ENCODE assay signal across 28 cellular contexts in genomic region chr18:25531207-25531606, GRCh38.
"Had no signal": no experiment of that assay in that cellular context is flagged by ENCODE, and none has a peak within 500 bp of the region (broad histone marks: within the 10 kb centered on the region; RNA-seq: fewer than 3 reads in every experiment).

No MANE protein-coding gene starts in this region.

- H3K27me3 ChIP-seq: brain microvascular endothelial cell had no signal

- H3K4me3 Mint-ChIP-seq: activated CD4-positive, alpha-beta memory T cell treated with anti-CD3 and anti-CD28 coated beads for 36 hours; activated CD4-positive, alpha-beta T cell treated with anti-CD3 and anti-CD28 coated beads for 36 hours; activated CD4-positive, alpha-beta T cell treated with anti-CD3 and anti-CD28 coated beads, Interleukin-2, amount 10 ng/mL, durations not matched to agents 24 days and 14 days; activated CD8-positive, alpha-beta memory T cell treated with anti-CD3 and anti-CD28 coated beads, Interleukin-2, amount 10 ng/mL, durations not matched to agents 7 days and 5 days; activated CD8-positive, alpha-beta T cell treated with anti-CD3 and anti-CD28 coated beads, Interleukin-2, amount 10 ng/mL, durations not matched to agents 7 days and 5 days; activated naive CD8-positive, alpha-beta T cell; activated T-cell treated with anti-CD3 and anti-CD28 coated beads, Interleukin-2, amount 50 U/mL, for 4 hours; activated T-helper 17 cell treated with anti-CD3 and anti-CD28 coated beads, Interleukin-2, amount 50 U/mL, for 72 hours; central memory CD8-positive, alpha-beta T cell; dendritic cell treated with granulocyte-macrophage colony-stimulating factor and Interleukin-4, amounts not matched to agents 40 ng/mL and 50 ng/mL, for 4 days; endodermal cell had no signal

- H3K27me3 Mint-ChIP-seq: activated CD4-positive, alpha-beta memory T cell treated with anti-CD3 and anti-CD28 coated beads for 36 hours; activated CD4-positive, alpha-beta T cell treated with anti-CD3 and anti-CD28 coated beads, Interleukin-2, amount 10 ng/mL, durations not matched to agents 24 days and 14 days; activated CD8-positive, alpha-beta memory T cell treated with anti-CD3 and anti-CD28 coated beads, Interleukin-2, amount 10 ng/mL, durations not matched to agents 7 days and 5 days; activated naive CD8-positive, alpha-beta T cell; central memory CD8-positive, alpha-beta T cell; dendritic cell treated with granulocyte-macrophage colony-stimulating factor and Interleukin-4, amounts not matched to agents 40 ng/mL and 50 ng/mL, for 4 days had no signal

- H3K27ac Mint-ChIP-seq: activated CD4-positive, alpha-beta memory T cell treated with anti-CD3 and anti-CD28 coated beads for 36 hours; activated CD4-positive, alpha-beta T cell treated with anti-CD3 and anti-CD28 coated beads for 36 hours; activated CD4-positive, alpha-beta T cell treated with anti-CD3 and anti-CD28 coated beads, Interleukin-2, amount 10 ng/mL, durations not matched to agents 24 days and 14 days; activated CD8-positive, alpha-beta memory T cell treated with anti-CD3 and anti-CD28 coated beads, Interleukin-2, amount 10 ng/mL, durations not matched to agents 7 days and 5 days; activated CD8-positive, alpha-beta T cell treated with anti-CD3 and anti-CD28 coated beads, Interleukin-2, amount 10 ng/mL, durations not matched to agents 7 days and 5 days; activated naive CD8-positive, alpha-beta T cell; activated T-helper 17 cell treated with anti-CD3 and anti-CD28 coated beads, Interleukin-2, amount 50 U/mL, for 72 hours; dendritic cell treated with granulocyte-macrophage colony-stimulating factor and Interleukin-4, amounts not matched to agents 40 ng/mL and 50 ng/mL, for 4 days; endodermal cell had no signal

- H3K9me3 Mint-ChIP-seq: dendritic cell treated with granulocyte-macrophage colony-stimulating factor and Interleukin-4, amounts not matched to agents 40 ng/mL and 50 ng/mL, for 4 days had no signal

- H3K36me3 ChIP-seq: brain microvascular endothelial cell had no signal

- ATAC-seq: activated CD4-positive, alpha-beta T cell treated with anti-CD3 and anti-CD28 coated beads for 36 hours; activated CD8-positive, alpha-beta memory T cell treated with anti-CD3 and anti-CD28 coated beads, Interleukin-2, amount 10 ng/mL, durations not matched to agents 7 days and 5 days; activated CD8-positive, alpha-beta T cell treated with anti-CD3 and anti-CD28 coated beads, Interleukin-2, amount 10 ng/mL, durations not matched to agents 7 days and 5 days; activated T-cell treated with anti-CD3 and anti-CD28 coated beads, Interleukin-2, amount 50 U/mL, for 4 hours; activated T-helper 17 cell treated with anti-CD3 and anti-CD28 coated beads, Interleukin-2, amount 50 U/mL, for 72 hours; esophagus mucosa had no signal

- DNase-seq: activated CD4-positive, alpha-beta memory T cell treated with anti-CD3 and anti-CD28 coated beads for 36 hours; activated CD4-positive, alpha-beta T cell treated with anti-CD3 and anti-CD28 coated beads for 36 hours; activated CD4-positive, alpha-beta T cell treated with anti-CD3 and anti-CD28 coated beads, Interleukin-2, amount 10 ng/mL, durations not matched to agents 24 days and 14 days; activated CD4-positive, CD25-positive, alpha-beta regulatory T cell; activated CD4-positive, CD25-positive, alpha-beta regulatory T cell treated with anti-CD3 and anti-CD28 coated beads, Interleukin-2, amount 50 U/mL, for 72 hours; activated CD8-positive, alpha-beta memory T cell treated with anti-CD3 and anti-CD28 coated beads, Interleukin-2, amount 10 ng/mL, durations not matched to agents 7 days and 5 days; activated CD8-positive, alpha-beta memory T cell treated with anti-CD3 and anti-CD28 coated beads, Interleukin-2, amount 50 U/mL, for 4 hours; activated CD8-positive, alpha-beta T cell treated with anti-CD3 and anti-CD28 coated beads, Interleukin-2, amount 10 ng/mL, durations not matched to agents 7 days and 5 days; activated effector memory CD4-positive, alpha-beta T cell treated with Interleukin-2 at 50 U/mL for 16 hours; activated gamma-delta T cell treated with Interleukin-2 at 50 U/mL for 16 hours; activated naive CD4-positive, alpha-beta T cell treated with anti-CD3 and anti-CD28 coated beads, Interleukin-2, amount 50 U/mL, for 16 hours; activated naive CD4-positive, alpha-beta T cell treated with Interleukin-2 at 50 U/mL for 16 hours; activated T-cell treated with anti-CD3 and anti-CD28 coated beads, Interleukin-2, amount 50 U/mL, for 4 hours; amniotic stem cell; anterior cingulate cortex; brain microvascular endothelial cell; dorsolateral prefrontal cortex; effector memory CD4-positive, alpha-beta T cell; endodermal cell; foreskin fibroblast; head of caudate nucleus; T-helper 2 cell had no signal

- H3K36me3 Mint-ChIP-seq: activated CD4-positive, alpha-beta memory T cell treated with anti-CD3 and anti-CD28 coated beads for 36 hours; activated CD8-positive, alpha-beta memory T cell treated with anti-CD3 and anti-CD28 coated beads, Interleukin-2, amount 10 ng/mL, durations not matched to agents 7 days and 5 days; activated naive CD8-positive, alpha-beta T cell had no signal

- H3K4me3 ChIP-seq: coronary artery, dorsolateral prefrontal cortex had no signal

- H3K27ac ChIP-seq: brain microvascular endothelial cell, coronary artery, dorsolateral prefrontal cortex had no signal

- H3K4me1 Mint-ChIP-seq: activated CD4-positive, alpha-beta T cell treated with anti-CD3 and anti-CD28 coated beads for 36 hours; activated CD4-positive, alpha-beta T cell treated with anti-CD3 and anti-CD28 coated beads, Interleukin-2, amount 10 ng/mL, durations not matched to agents 24 days and 14 days; activated CD8-positive, alpha-beta memory T cell treated with anti-CD3 and anti-CD28 coated beads, Interleukin-2, amount 10 ng/mL, durations not matched to agents 7 days and 5 days; activated T-helper 17 cell treated with anti-CD3 and anti-CD28 coated beads, Interleukin-2, amount 50 U/mL, for 72 hours; central memory CD8-positive, alpha-beta T cell; endodermal cell had no signal
